In the genomic region with DNA sequence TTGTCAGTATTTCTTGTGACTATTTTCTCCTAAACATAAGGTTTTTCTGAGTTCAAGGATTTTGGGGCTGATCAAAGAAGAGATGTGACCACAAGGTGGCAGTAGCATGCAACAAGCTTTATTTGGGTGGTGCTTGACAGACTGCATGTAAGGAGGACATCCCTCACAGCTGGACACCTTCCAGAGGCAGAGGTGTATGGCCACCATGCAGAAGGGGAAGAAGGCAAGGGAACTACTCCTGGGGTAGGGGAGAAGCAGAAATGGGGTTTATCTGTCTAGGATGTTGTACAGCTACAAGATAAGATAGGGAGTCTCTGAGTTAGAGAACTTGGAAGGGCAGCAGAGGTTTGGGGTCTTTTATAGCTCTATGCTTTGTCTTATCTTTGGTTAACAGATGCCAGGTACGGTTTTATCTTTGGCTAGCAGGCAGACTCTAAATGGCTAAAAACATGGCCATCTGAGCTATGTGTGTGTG, we compare ENCODE assay signal across 8 cellular contexts. TPM values are rescaled to one million over a fixed set of nuclear protein-coding genes. Genes with fewer than 3 reads are reported as not detected.
DNase-seq lines count a peak whose midpoint lies in the region; FAIRE-seq and TF ChIP-seq lines count a peak whose summit lies in the region.

No MANE protein-coding gene starts in this region.

- FAIRE-seq in H54 (lab: Jason Lieb, UNC): peak; percentile 98

- H3K4me2 ChIP-seq in SK-N-SH: no peak overlapping the region

- intact Hi-C loops in posterior cingulate gyrus (cut with DNase I): loop anchor here (1.0 to 5.0 kb wide), 3 partner anchors 153 to 324 kb away; no protein-coding TSS in a partner anchor

- peak; percentile 76 for DNase-seq in G401 (ENCODE audit: low spot score)
- DNase-seq in H54 (ENCODE audit: insufficient read length, low spot score): no peak
- peak; percentile 62 for DNase-seq in MV-4-11 (lab: John Stamatoyannopoulos, UW)
- peak; percentile 60 for DNase-seq in SK-N-SH
- peak; percentile 79 for DNase-seq in glomerular visceral epithelial cell (ENCODE audit: extremely low spot score)
- peak in 6 of 10 donors; percentile 45 to 82 (median 67) for DNase-seq in posterior cingulate gyrus
- no peak for DNase-seq in mesenteric fat pad (ENCODE audit: low spot score)

- POLR2A ChIA-PET in SK-N-SH (lab: Yijun Ruan, JAX): no interaction called here

- H3K27ac Mint-ChIP-seq in activated naive CD4-positive, alpha-beta T cell treated with anti-CD3 and anti-CD28 coated beads, Interleukin-2, amount 50 U/mL, for 24 hours: peak overlapping the region; percentile 24

- no peaks in the 10 kb centered on the region for H3K9me3 ChIP-seq in SK-N-SH

- peak; percentile 88 for TF ChIP-seq CTCF in SK-N-SH (IDR thresholded peaks at IDR 0.05)

- TF ChIP-seq POLR2A in H54 (IDR thresholded peaks at IDR 0.05; ENCODE audit: low read depth, low read length): no peak

- peak; percentile 80 for TF ChIP-seq RAD21 in SK-N-SH (IDR thresholded peaks at IDR 0.05; ENCODE audit: low read length)

- H3K36me3 Mint-ChIP-seq in activated naive CD4-positive, alpha-beta T cell treated with anti-CD3 and anti-CD28 coated beads, Interleukin-2, amount 50 U/mL, for 24 hours: peaks cover 6% of the 10 kb centered on the region

- no peak overlapping the region for H3K27ac ChIP-seq in SK-N-SH (ENCODE audit: low read depth in 2 of 2, low read length in 1 of 2)

- H3K27me3 ChIP-seq in SK-N-SH (ENCODE audit: insufficient read depth): no peaks in the 10 kb centered on the region

- in situ Hi-C loops in G401 (cut with HindIII; ENCODE audit: low sequenced_read_pairs): no loop called here

- H3K4me3 Mint-ChIP-seq in activated naive CD4-positive, alpha-beta T cell treated with anti-CD3 and anti-CD28 coated beads, Interleukin-2, amount 50 U/mL, for 24 hours: no peak overlapping the region

- no peaks in the 10 kb centered on the region for H4K20me1 ChIP-seq in SK-N-SH (ENCODE audit: insufficient read depth)

- H3K9ac ChIP-seq in SK-N-SH: no peak overlapping the region

- no peaks in the 10 kb centered on the region for H3K9me3 Mint-ChIP-seq in activated naive CD4-positive, alpha-beta T cell treated with anti-CD3 and anti-CD28 coated beads, Interleukin-2, amount 50 U/mL, for 24 hours

- 9% methylated on average over 1 of the region's 1 CpG for WGBS in SK-N-SH (ENCODE audit: low lambda C conversion rate)

- no peaks in the 10 kb centered on the region for H3K36me3 ChIP-seq in SK-N-SH (replicated peaks in 1 of 2; ENCODE audit: control insufficient read depth in 1 of 2, insufficient read depth in 2 of 2, low read length in 1 of 2)

- peaks cover 33% of the 10 kb centered on the region for H3K4me1 Mint-ChIP-seq in activated naive CD4-positive, alpha-beta T cell treated with anti-CD3 and anti-CD28 coated beads, Interleukin-2, amount 50 U/mL, for 24 hours

- no peak for TF ChIP-seq EP300 in SK-N-SH (IDR thresholded peaks at IDR 0.05; ENCODE audit: borderline replicate concordance in 1 of 2, low read depth in 1 of 2, low read length in 1 of 2)

- H3K4me3 ChIP-seq in SK-N-SH (ENCODE audit: low read depth in 2 of 2, low read length in 1 of 2): no peak overlapping the region

- CTCF ChIA-PET in SK-N-SH (lab: Yijun Ruan, JAX): interaction anchor here (0.6 to 3.2 kb wide), 44 partner anchors 9 to 599 kb away, joined by 3 to 40 read pairs (median 6); partner anchors contain the start of genes BIRC3 and TMEM123

- peaks cover 0 to 6% of the 10 kb centered on the region in 2 experiments; a peak in 3 of 4 replicates for H3K4me1 ChIP-seq in SK-N-SH (ENCODE audit: control insufficient read depth in 1 of 2, insufficient read depth in 2 of 2, low read depth in 1 of 2, low read length in 1 of 2)

- no peaks in the 10 kb centered on the region for H3K79me2 ChIP-seq in SK-N-SH (ENCODE audit: insufficient read depth)

- no peaks in the 10 kb centered on the region for H3K27me3 Mint-ChIP-seq in activated naive CD4-positive, alpha-beta T cell treated with anti-CD3 and anti-CD28 coated beads, Interleukin-2, amount 50 U/mL, for 24 hours

- H2AFZ ChIP-seq in SK-N-SH (ENCODE audit: low read depth): 0 out of 2 replicates have a peak overlapping the region, but pooled peaks have one; percentile 3

- peaks cover 13% of the 10 kb centered on the region for H3F3A ChIP-seq in SK-N-SH (replicated peaks; ENCODE audit: insufficient read depth)

- H3K9me2 ChIP-seq in SK-N-SH: no peaks in the 10 kb centered on the region

TF ChIP-seq in SK-N-SH, 30 proteins besides CTCF, POLR2A, EP300 and RAD21:
- TF ChIP-seq, protein P1, sequence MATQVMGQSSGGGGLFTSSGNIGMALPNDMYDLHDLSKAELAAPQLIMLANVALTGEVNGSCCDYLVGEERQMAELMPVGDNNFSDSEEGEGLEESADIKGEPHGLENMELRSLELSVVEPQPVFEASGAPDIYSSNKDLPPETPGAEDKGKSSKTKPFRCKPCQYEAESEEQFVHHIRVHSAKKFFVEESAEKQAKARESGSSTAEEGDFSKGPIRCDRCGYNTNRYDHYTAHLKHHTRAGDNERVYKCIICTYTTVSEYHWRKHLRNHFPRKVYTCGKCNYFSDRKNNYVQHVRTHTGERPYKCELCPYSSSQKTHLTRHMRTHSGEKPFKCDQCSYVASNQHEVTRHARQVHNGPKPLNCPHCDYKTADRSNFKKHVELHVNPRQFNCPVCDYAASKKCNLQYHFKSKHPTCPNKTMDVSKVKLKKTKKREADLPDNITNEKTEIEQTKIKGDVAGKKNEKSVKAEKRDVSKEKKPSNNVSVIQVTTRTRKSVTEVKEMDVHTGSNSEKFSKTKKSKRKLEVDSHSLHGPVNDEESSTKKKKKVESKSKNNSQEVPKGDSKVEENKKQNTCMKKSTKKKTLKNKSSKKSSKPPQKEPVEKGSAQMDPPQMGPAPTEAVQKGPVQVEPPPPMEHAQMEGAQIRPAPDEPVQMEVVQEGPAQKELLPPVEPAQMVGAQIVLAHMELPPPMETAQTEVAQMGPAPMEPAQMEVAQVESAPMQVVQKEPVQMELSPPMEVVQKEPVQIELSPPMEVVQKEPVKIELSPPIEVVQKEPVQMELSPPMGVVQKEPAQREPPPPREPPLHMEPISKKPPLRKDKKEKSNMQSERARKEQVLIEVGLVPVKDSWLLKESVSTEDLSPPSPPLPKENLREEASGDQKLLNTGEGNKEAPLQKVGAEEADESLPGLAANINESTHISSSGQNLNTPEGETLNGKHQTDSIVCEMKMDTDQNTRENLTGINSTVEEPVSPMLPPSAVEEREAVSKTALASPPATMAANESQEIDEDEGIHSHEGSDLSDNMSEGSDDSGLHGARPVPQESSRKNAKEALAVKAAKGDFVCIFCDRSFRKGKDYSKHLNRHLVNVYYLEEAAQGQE (IDR thresholded peaks at IDR 0.05; ENCODE audit: low read depth, low read length): no peak
- TF ChIP-seq, protein P2, sequence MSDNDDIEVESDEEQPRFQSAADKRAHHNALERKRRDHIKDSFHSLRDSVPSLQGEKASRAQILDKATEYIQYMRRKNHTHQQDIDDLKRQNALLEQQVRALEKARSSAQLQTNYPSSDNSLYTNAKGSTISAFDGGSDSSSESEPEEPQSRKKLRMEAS (IDR thresholded peaks at IDR 0.05; ENCODE audit: low read depth): 0 out of 2 replicates have a peak, but pooled peaks have one; percentile 22
- TF ChIP-seq TCF12 (IDR thresholded peaks at IDR 0.05) (no peak), GABPA (IDR thresholded peaks at IDR 0.05; ENCODE audit: low read depth) (no peak), SMC3 (IDR thresholded peaks at IDR 0.05; ENCODE audit: low read depth, low read length) (peak; percentile 80), EZH2phosphoT487 (IDR thresholded peaks at IDR 0.05; ENCODE audit: borderline replicate concordance, low read depth) (no peak)

RNA-seq across cellular contexts. Expression of gene BIRC2, which starts 5.1 kb away (rescaled TPM):
- 97.0 and 105 TPM in 2 replicates for total RNA-seq in G401 (2014; rRNA removed; shearing (Covaris generic))
- polyA plus RNA-seq in SK-N-SH (2012; rRNA removed): 20.1 and 32.3 TPM in 2 replicates
- 27.8 and 30.5 TPM in 2 replicates for polyA plus RNA-seq in SK-N-SH (2012; cell fraction: cytosol; rRNA removed)
- 18.5 and 36.1 TPM in 2 replicates for polyA plus RNA-seq in SK-N-SH (2012; cell fraction: nucleus; rRNA removed)
- total RNA-seq in mesenteric fat pad: 43.1 TPM

RNA-seq across cellular contexts. Expression of gene BIRC3, which starts 24.6 kb away (rescaled TPM):
- 0.07 TPM in 1 of 2 replicates, not detected in the other for total RNA-seq in G401 (2014; rRNA removed; shearing (Covaris generic))
- 0.46 and 0.62 TPM in 2 replicates for polyA plus RNA-seq in SK-N-SH (2012; rRNA removed)
- polyA plus RNA-seq in SK-N-SH (2012; cell fraction: cytosol; rRNA removed): 0.66 and 0.93 TPM in 2 replicates
- 0.26 and 0.57 TPM in 2 replicates for polyA plus RNA-seq in SK-N-SH (2012; cell fraction: nucleus; rRNA removed)
- total RNA-seq in mesenteric fat pad: 5.3 TPM

Comparison
In these comparisons a context has a peak if more than half of its experiments do, and no peak if none do; other contexts are left out.
1. DNase-seq: peak in G401 (single experiment), MV-4-11 (single experiment), SK-N-SH (single experiment), glomerular visceral epithelial cell (single experiment) and posterior cingulate gyrus (6 of 10); none in H54 (single experiment) and mesenteric fat pad (single experiment).